Comparison of ENCODE assay signal across 12 cellular contexts in genomic region chr14:69675877-69676416, GRCh38.
DNase-seq lines count a peak whose midpoint lies in the region; ATAC-seq lines count a peak whose summit lies in the region.
"Had no signal": no experiment of that assay in that cellular context is flagged by ENCODE, and none has a peak within 500 bp of the region (broad histone marks: within the 10 kb centered on the region; RNA-seq: fewer than 3 reads in every experiment).

No MANE protein-coding gene starts in this region.

- H3K9me3 ChIP-seq in MG63, result no peaks in the 10 kb centered on the region
- H3K9me3 ChIP-seq: tibial nerve had no signal

- no peaks in the 10 kb centered on the region for H3K27me3 ChIP-seq in MG63
- H3K27me3 ChIP-seq: tibial nerve had no signal

- H3K36me3 ChIP-seq in MG63, result no peaks in the 10 kb centered on the region
- H3K36me3 ChIP-seq: tibial nerve had no signal

- ATAC-seq in HG02610 (IDR thresholded peaks at IDR 0.05; ENCODE audit: unreplicated experiment), result peak; percentile 89
- no peak for ATAC-seq in left lobe of liver

- no peaks in the 10 kb centered on the region for H3K36me3 Mint-ChIP-seq in IgD-negative memory B cell

- peaks cover 61 to 66% (median 63%) of the 10 kb centered on the region in 3 donors for H3K4me1 Mint-ChIP-seq in IgD-negative memory B cell

- H3K27ac Mint-ChIP-seq in IgD-negative memory B cell, result peak overlapping the region; percentile 11 to 95 (median 74)

- H3K4me3 Mint-ChIP-seq in IgD-negative memory B cell, result peak overlapping the region in 2 of 4 donors; percentile 24 to 47
- H3K4me3 Mint-ChIP-seq: CD14-positive monocyte had no signal

- peak; percentile 52 for DNase-seq in stimulated activated CD4-positive, alpha-beta T cell treated with anti-CD3 and anti-CD28 coated beads, Interleukin-1b, Interleukin-23, amount 100 ng/mL, for 48 hours
- DNase-seq in stimulated activated CD4-positive, alpha-beta T cell treated with anti-CD3 and anti-CD28 coated beads, Interleukin-2, amount 100 ng/mL, for 48 hours, result no peak
- no peak for DNase-seq in globus pallidus (ENCODE audit: low spot score)
- no peak for DNase-seq in left lobe of liver (ENCODE audit: low spot score)
- no peak for DNase-seq in MG63
- no peak for DNase-seq in NCI-H2196 treated with DMSO at 0.1 percent for 48 hours (lab: John Stamatoyannopoulos, UW; ENCODE audit: unreplicated experiment)
- DNase-seq: kidney glomerular epithelial cell, NCI-H345 had no signal

- H3K4me3 ChIP-seq in MG63, result no peak overlapping the region
- H3K4me3 ChIP-seq: tibial nerve had no signal

- H3K9me3 Mint-ChIP-seq in IgD-negative memory B cell, result no peaks in the 10 kb centered on the region
- H3K9me3 Mint-ChIP-seq: CD14-positive monocyte had no signal

- no peaks in the 10 kb centered on the region for H3K27me3 Mint-ChIP-seq in IgD-negative memory B cell
